25 cellular contexts compared by ENCODE assay signal in the genomic region with DNA sequence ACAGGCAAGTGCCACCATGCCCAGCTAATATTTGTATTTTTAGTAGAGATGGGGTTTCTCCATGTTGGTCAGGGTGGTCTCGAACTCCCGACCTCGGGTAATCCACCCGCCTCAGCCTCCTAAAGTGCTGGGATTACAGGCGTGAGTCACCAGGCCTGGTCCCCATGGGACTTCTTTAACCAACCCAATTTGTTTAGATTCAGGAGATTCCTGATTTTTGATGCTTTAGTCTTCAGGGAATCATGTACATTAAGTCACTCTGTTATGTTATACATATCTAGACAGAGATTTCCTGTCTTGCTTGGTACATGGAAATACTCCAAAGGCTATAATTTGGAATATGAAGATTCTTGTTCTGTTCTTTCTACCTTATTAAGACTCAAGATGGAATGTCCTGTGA.
"Had no signal": no experiment of that assay in that cellular context is flagged by ENCODE, and none has a peak within 500 bp of the region (broad histone marks: within the 10 kb centered on the region; RNA-seq: fewer than 3 reads in every experiment).

No MANE protein-coding gene starts in this region.

- H3K36me3 Mint-ChIP-seq: activated naive CD4-positive, alpha-beta T cell treated with anti-CD3 and anti-CD28 coated beads, Interleukin-2, amount 10 ng/mL, durations not matched to agents 7 days and 5 days had no signal

- H3K27ac ChIP-seq: ascending aorta, body of pancreas had no signal

- H3K27me3 Mint-ChIP-seq: activated CD4-positive, alpha-beta memory T cell treated with anti-CD3 and anti-CD28 coated beads for 36 hours; activated naive CD4-positive, alpha-beta T cell treated with anti-CD3 and anti-CD28 coated beads, Interleukin-2, amount 10 ng/mL, durations not matched to agents 7 days and 5 days; activated naive CD8-positive, alpha-beta T cell treated with anti-CD3 and anti-CD28 coated beads for 36 hours had no signal

- H3K4me1 Mint-ChIP-seq: activated naive CD4-positive, alpha-beta T cell treated with anti-CD3 and anti-CD28 coated beads, Interleukin-2, amount 10 ng/mL, durations not matched to agents 7 days and 5 days; activated naive CD8-positive, alpha-beta T cell treated with anti-CD3 and anti-CD28 coated beads for 36 hours had no signal

- H3K36me3 ChIP-seq: breast epithelium had no signal

- H3K27ac Mint-ChIP-seq: activated CD4-positive, alpha-beta memory T cell treated with anti-CD3 and anti-CD28 coated beads for 36 hours; activated naive CD4-positive, alpha-beta T cell treated with anti-CD3 and anti-CD28 coated beads, Interleukin-2, amount 10 ng/mL, durations not matched to agents 7 days and 5 days; activated naive CD8-positive, alpha-beta T cell treated with anti-CD3 and anti-CD28 coated beads for 36 hours; activated T-helper 1 cell treated with anti-CD3 and anti-CD28 coated beads, Interleukin-12 subunit alpha, Interleukin-12 subunit beta, Interleukin-2, Interleukin-4 antibody, amounts not matched to agents 30 ng/mL and 10 ng/mL and 1 ng/mL, durations not matched to agents 14 hours and 24 hours and 36 hours had no signal

- H3K4me3 ChIP-seq: ascending aorta, body of pancreas, breast epithelium, K562 had no signal

- H3K9me3 ChIP-seq: ascending aorta, body of pancreas, breast epithelium had no signal

- DNase-seq: activated CD4-positive, alpha-beta memory T cell treated with anti-CD3 and anti-CD28 coated beads for 36 hours; activated CD4-positive, alpha-beta T cell treated with anti-CD3 and anti-CD28 coated beads for 4 hours; activated CD4-positive, alpha-beta T cell treated with anti-CD3 and anti-CD28 coated beads, Interleukin-2, amount 50 U/mL, for 1 hour; activated CD8-positive, alpha-beta memory T cell treated with anti-CD3 and anti-CD28 coated beads, Interleukin-2, amount 50 U/mL, for 4 hours; activated naive CD4-positive, alpha-beta T cell treated with anti-CD3 and anti-CD28 coated beads, Interleukin-2, amount 10 ng/mL, durations not matched to agents 7 days and 5 days; activated naive CD8-positive, alpha-beta T cell treated with anti-CD3 and anti-CD28 coated beads for 36 hours; activated T-cell treated with anti-CD3 and anti-CD28 coated beads for 4 hours; activated T-cell treated with anti-CD3 and anti-CD28 coated beads, Interleukin-2, amount 50 U/mL, for 4 hours; amygdala; body of pancreas; Karpas-422; NCI-H1048; NCI-H1105 treated with DMSO at 0.1 percent for 48 hours; NCI-H1436; NCI-H1694; NCI-H1930; NCI-H2081 treated with DMSO at 0.1 percent for 48 hours; NCI-H345; NCI-H524 treated with DMSO at 0.1 percent for 48 hours; SHP77 treated with DMSO at 0.1 percent for 48 hours had no signal

- H3K4me3 Mint-ChIP-seq: activated CD4-positive, alpha-beta memory T cell treated with anti-CD3 and anti-CD28 coated beads for 36 hours; activated naive CD4-positive, alpha-beta T cell treated with anti-CD3 and anti-CD28 coated beads, Interleukin-2, amount 10 ng/mL, durations not matched to agents 7 days and 5 days; activated naive CD8-positive, alpha-beta T cell treated with anti-CD3 and anti-CD28 coated beads for 36 hours; activated T-cell treated with anti-CD3 and anti-CD28 coated beads, Interleukin-2, amount 50 U/mL, for 4 hours; activated T-helper 1 cell treated with anti-CD3 and anti-CD28 coated beads, Interleukin-12 subunit alpha, Interleukin-12 subunit beta, Interleukin-2, Interleukin-4 antibody, amounts not matched to agents 30 ng/mL and 10 ng/mL and 1 ng/mL, durations not matched to agents 14 hours and 24 hours and 36 hours; WTC11 had no signal

- H3K9me3 Mint-ChIP-seq: activated CD4-positive, alpha-beta memory T cell treated with anti-CD3 and anti-CD28 coated beads for 36 hours; activated naive CD4-positive, alpha-beta T cell treated with anti-CD3 and anti-CD28 coated beads, Interleukin-2, amount 10 ng/mL, durations not matched to agents 7 days and 5 days; activated naive CD8-positive, alpha-beta T cell treated with anti-CD3 and anti-CD28 coated beads for 36 hours; activated T-cell treated with anti-CD3 and anti-CD28 coated beads, Interleukin-2, amount 50 U/mL, for 4 hours; activated T-helper 1 cell treated with anti-CD3 and anti-CD28 coated beads, Interleukin-12 subunit alpha, Interleukin-12 subunit beta, Interleukin-2, Interleukin-4 antibody, amounts not matched to agents 30 ng/mL and 10 ng/mL and 1 ng/mL, durations not matched to agents 14 hours and 24 hours and 36 hours had no signal
